ENCODE assay signal across 1 cellular context in genomic region chr16:75653926-75654325, GRCh38.
TF ChIP-seq lines count a peak whose summit lies in the region.

No MANE protein-coding gene starts in this region.

TF ChIP-seq in IMR-90, 13 proteins besides CTCF, POLR2A, EP300 and RAD21:
- TF ChIP-seq FOS (IDR thresholded peaks at IDR 0.05; ENCODE audit: low read depth, low read length) (no peak), BHLHE40 (IDR thresholded peaks at IDR 0.05; ENCODE audit: low read depth, low read length) (no peak), RFX5 (IDR thresholded peaks at IDR 0.05; ENCODE audit: low read depth, low read length) (no peak), CHD1 (IDR thresholded peaks at IDR 0.05; ENCODE audit: low read depth, low read length) (no peak), ELK1 (IDR thresholded peaks at IDR 0.05; ENCODE audit: borderline replicate concordance, low read depth, low read length) (no peak)
